In genomic region chr14:89086060-89086382, GRCh38 we compare ENCODE assay signal across 23 cellular contexts.
"Had no signal": no experiment of that assay in that cellular context is flagged by ENCODE, and none has a peak within 500 bp of the region (broad histone marks: within the 10 kb centered on the region; RNA-seq: fewer than 3 reads in every experiment).

No MANE protein-coding gene starts in this region.

- H3K36me3 ChIP-seq: neutrophil, pancreas, prostate gland, transverse colon, WERI-Rb-1 had no signal

- H3K9me3 ChIP-seq: neutrophil, pancreas, prostate gland, testis, transverse colon had no signal

- H3K4me1 ChIP-seq: pancreas, prostate gland, testis, transverse colon had no signal

- DNase-seq: activated CD4-positive, alpha-beta memory T cell treated with anti-CD3 and anti-CD28 coated beads for 36 hours; activated CD4-positive, alpha-beta T cell treated with anti-CD3 and anti-CD28 coated beads, Interleukin-2, amount 10 ng/mL, durations not matched to agents 24 days and 14 days; activated CD4-positive, CD25-positive, alpha-beta regulatory T cell treated with anti-CD3 and anti-CD28 coated beads, Interleukin-2, amount 50 U/mL, for 72 hours; activated CD8-positive, alpha-beta memory T cell treated with anti-CD3 and anti-CD28 coated beads, Interleukin-2, amount 50 U/mL, for 4 hours; activated gamma-delta T cell; activated naive CD4-positive, alpha-beta T cell treated with anti-CD3 and anti-CD28 coated beads, Interleukin-2, amount 10 ng/mL, durations not matched to agents 7 days and 5 days; activated naive CD8-positive, alpha-beta T cell treated with anti-CD3 and anti-CD28 coated beads, Interleukin-2, amount 10 ng/mL, durations not matched to agents 7 days and 5 days; activated T-cell treated with anti-CD3 and anti-CD28 coated beads, Interleukin-2, amount 50 U/mL, for 1 hour; amygdala; cerebellar nuclear complex; head of caudate nucleus; naive B cell; nephron progenitor cell; pancreas; stimulated activated naive CD4-positive, alpha-beta T cell treated with Interleukin-2 at 50 U/mL for 16 hours; SW 1271; T-helper 9 cell; transverse colon; WERI-Rb-1 had no signal

- ATAC-seq: left lobe of liver had no signal

- H3K27me3 ChIP-seq: neutrophil, pancreas, testis, transverse colon had no signal

- H3K27ac ChIP-seq: neutrophil, pancreas, prostate gland, transverse colon, WERI-Rb-1 had no signal

- H3K4me3 ChIP-seq: pancreas, prostate gland, testis, transverse colon had no signal
